In the genomic region with DNA sequence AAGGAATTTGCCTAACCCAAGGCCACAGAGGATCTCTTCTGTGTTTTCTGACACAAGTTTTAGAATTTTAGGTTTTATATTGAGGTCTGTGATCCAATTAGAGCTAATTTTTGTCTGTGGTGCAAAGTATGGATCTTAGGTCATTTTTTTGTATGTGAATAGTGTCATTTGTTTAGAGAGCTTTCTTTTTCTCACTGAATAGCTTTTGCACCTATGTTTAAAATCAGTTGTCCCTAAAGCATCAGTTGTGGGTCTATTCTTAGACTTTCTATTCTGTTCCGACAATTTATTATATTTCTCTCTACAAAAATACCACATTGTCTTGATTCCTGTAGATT, we compare ENCODE assay signal across 8 cellular contexts. TPM values are rescaled to one million over a fixed set of nuclear protein-coding genes. Genes with fewer than 3 reads are reported as not detected.
A peak's percentile ranks its signal among the peaks of the same experiment; 100 is the strongest.
DNase-seq lines count a peak whose midpoint lies in the region; ATAC-seq and TF ChIP-seq lines count a peak whose summit lies in the region.

No MANE protein-coding gene starts in this region.

- peak overlapping the region; percentile 82 for H3K27ac ChIP-seq in layer of hippocampus (ENCODE audit: low read depth, low read length)
- H3K27ac ChIP-seq in upper lobe of left lung = peak overlapping the region; percentile 92 to 96 (median 93)

- peak overlapping the region in 3 of 4 donors; percentile 85 to 98 (median 86) for H3K4me3 ChIP-seq in upper lobe of left lung

- peaks cover 35% of the 10 kb centered on the region for H3K36me3 Mint-ChIP-seq in activated CD8-positive, alpha-beta T cell treated with anti-CD3 and anti-CD28 coated beads, Interleukin-2, amount 10 ng/mL, durations not matched to agents 7 days and 5 days (ENCODE audit: low read depth)

- WGBS in upper lobe of left lung, 2 donors = 10 to 40% methylated on average over 1 of the region's 1 CpG

- peak; percentile 24 for ATAC-seq in GM18517 (IDR thresholded peaks at IDR 0.05; ENCODE audit: unreplicated experiment)
- ATAC-seq in HG02678 (IDR thresholded peaks at IDR 0.05; ENCODE audit: unreplicated experiment) = peak; percentile 10
- no peak for ATAC-seq in activated CD8-positive, alpha-beta T cell treated with anti-CD3 and anti-CD28 coated beads, Interleukin-2, amount 10 ng/mL, durations not matched to agents 7 days and 5 days
- no peak for ATAC-seq in upper lobe of left lung (ENCODE audit: low FRiP score in 2 of 2)

- H3K27me3 ChIP-seq in layer of hippocampus (ENCODE audit: control insufficient read depth, insufficient read depth, low read length) = no peaks in the 10 kb centered on the region
- no peaks in the 10 kb centered on the region for H3K27me3 ChIP-seq in upper lobe of left lung

- peak overlapping the region; percentile 89 for H3K27ac Mint-ChIP-seq in activated CD8-positive, alpha-beta T cell treated with anti-CD3 and anti-CD28 coated beads, Interleukin-2, amount 10 ng/mL, durations not matched to agents 7 days and 5 days

- H3K9me3 ChIP-seq in upper lobe of left lung = no peaks in the 10 kb centered on the region

- no peak for TF ChIP-seq EP300 in upper lobe of left lung (IDR thresholded peaks at IDR 0.05)

- no peak for DNase-seq in activated CD8-positive, alpha-beta T cell treated with anti-CD3 and anti-CD28 coated beads, Interleukin-2, amount 10 ng/mL, durations not matched to agents 7 days and 5 days
- DNase-seq in upper lobe of left lung = no peak
- no peak for DNase-seq in middle frontal gyrus (ENCODE audit: extremely low spot score, low spot score)
- DNase-seq in stimulated activated CD8-positive, alpha-beta memory T cell treated with anti-CD3 and anti-CD28 coated beads, Interleukin-4, amount 100 ng/mL, for 48 hours = no peak
- no peak for DNase-seq in UCSD-AML1 (lab: John Stamatoyannopoulos, UW; ENCODE audit: unreplicated experiment)

- peaks cover 3 to 15% (median 9%) of the 10 kb centered on the region in 4 donors for H3K4me1 ChIP-seq in upper lobe of left lung

- CTCF ChIA-PET in activated CD8-positive, alpha-beta T cell treated with anti-CD3 and anti-CD28 coated beads, Interleukin-2, amount 10 ng/mL, durations not matched to agents 7 days and 5 days (lab: Charles Lee) = interaction anchor here (0.7 to 2.5 kb wide), 3 partner anchors 39 to 225 kb away, joined by 3 to 9 read pairs (median 4); no protein-coding TSS in a partner anchor

- POLR2A ChIA-PET in activated CD8-positive, alpha-beta T cell treated with anti-CD3 and anti-CD28 coated beads, Interleukin-2, amount 10 ng/mL, durations not matched to agents 7 days and 5 days (lab: Charles Lee) = interaction anchor here (0.7 to 1.7 kb wide), 6 partner anchors 12 to 378 kb away, joined by 3 to 25 read pairs (median 3); a partner anchor contains a TSS

- no peak for TF ChIP-seq CTCF in upper lobe of left lung (IDR thresholded peaks at IDR 0.05)

- peaks cover 0 to 12% (median 3%) of the 10 kb centered on the region in 4 donors for H3K36me3 ChIP-seq in upper lobe of left lung

- no peaks in the 10 kb centered on the region for H3K27me3 Mint-ChIP-seq in activated CD8-positive, alpha-beta T cell treated with anti-CD3 and anti-CD28 coated beads, Interleukin-2, amount 10 ng/mL, durations not matched to agents 7 days and 5 days (ENCODE audit: low read depth)

- peaks cover 24% of the 10 kb centered on the region for H3K4me1 Mint-ChIP-seq in activated CD8-positive, alpha-beta T cell treated with anti-CD3 and anti-CD28 coated beads, Interleukin-2, amount 10 ng/mL, durations not matched to agents 7 days and 5 days (ENCODE audit: low read depth)

- peaks cover 8% of the 10 kb centered on the region for H3K9me3 Mint-ChIP-seq in activated CD8-positive, alpha-beta T cell treated with anti-CD3 and anti-CD28 coated beads, Interleukin-2, amount 10 ng/mL, durations not matched to agents 7 days and 5 days (ENCODE audit: insufficient read depth)

- no peak for TF ChIP-seq POLR2A in upper lobe of left lung (IDR thresholded peaks at IDR 0.05)

- H3K4me3 Mint-ChIP-seq in activated CD8-positive, alpha-beta T cell treated with anti-CD3 and anti-CD28 coated beads, Interleukin-2, amount 10 ng/mL, durations not matched to agents 7 days and 5 days = peak overlapping the region; percentile 88

RNA-seq across cellular contexts. Expression of a gene that starts 0.3 kb away (rescaled TPM):
- total RNA-seq in activated CD8-positive, alpha-beta T cell treated with anti-CD3 and anti-CD28 coated beads, Interleukin-2, amount 10 ng/mL, durations not matched to agents 7 days and 5 days = 10 to 100 TPM; 18.1 to 18.8 TPM
- 10 to 100 TPM; 19.9 to 62.9 (median 21.5) TPM for total RNA-seq in upper lobe of left lung

RNA-seq across cellular contexts. Expression of a gene that starts 41.3 kb away (rescaled TPM):
- total RNA-seq in activated CD8-positive, alpha-beta T cell treated with anti-CD3 and anti-CD28 coated beads, Interleukin-2, amount 10 ng/mL, durations not matched to agents 7 days and 5 days = 10 to 100 TPM; 49.4 to 51.1 TPM
- 10 to 100 TPM; 12.8 to 22.3 (median 19.1) TPM for total RNA-seq in upper lobe of left lung

Comparison
In these comparisons a context has a peak if more than half of its experiments do, and no peak if none do; other contexts are left out.
1. ATAC-seq: peak in GM18517 (single experiment) and HG02678 (single experiment); none in activated CD8-positive, alpha-beta T cell treated with anti-CD3 and anti-CD28 coated beads, Interleukin-2, amount 10 ng/mL, durations not matched to agents 7 days and 5 days (single experiment) and upper lobe of left lung (0 of 2).